ENCODE assay signal across 18 cellular contexts in genomic region chr16:200388-200787, GRCh38. TPM values are rescaled to one million over a fixed set of nuclear protein-coding genes. Genes with fewer than 3 reads are reported as not detected.
DNase-seq lines count a peak whose midpoint lies in the region; ATAC-seq, FAIRE-seq and TF ChIP-seq lines count a peak whose summit lies in the region.
"Had no signal": no experiment of that assay in that cellular context is flagged by ENCODE, and none has a peak within 500 bp of the region (broad histone marks: within the 10 kb centered on the region; RNA-seq: fewer than 3 reads in every experiment).

No MANE protein-coding gene starts in this region.

- peaks cover 5% of the 10 kb centered on the region; the same call in 1 of the 3 replicates for H3K4me1 ChIP-seq in A549
- H3K4me1 ChIP-seq in HEK293 (ENCODE audit: control insufficient read depth, insufficient read depth, low read length): no peaks in the 10 kb centered on the region
- H3K4me1 ChIP-seq: esophagus squamous epithelium had no signal

- no peak overlapping the region for H3K4me3 ChIP-seq in A549
- no peak overlapping the region for H3K4me3 ChIP-seq in HEK293 (ENCODE audit: low read depth, low read length)
- no peak overlapping the region for H3K4me3 ChIP-seq in foreskin fibroblast (ENCODE audit: low read depth in 1 of 2, low read length in 2 of 2)
- H3K4me3 ChIP-seq: esophagus squamous epithelium had no signal

- no peak for FAIRE-seq in A549 (lab: Jason Lieb, UNC)
- FAIRE-seq: A204.1, colon had no signal

- no peaks in the 10 kb centered on the region for H3K9me3 ChIP-seq in A549
- H3K9me3 ChIP-seq in HEK293 (ENCODE audit: control insufficient read depth, insufficient read depth, low read depth, low read length): no peaks in the 10 kb centered on the region
- H3K9me3 ChIP-seq: esophagus squamous epithelium, neutrophil had no signal

- peaks cover 81 to 84% of the 10 kb centered on the region in 2 experiments for H3K36me3 ChIP-seq in HEK293 (ENCODE audit: control insufficient read depth in 2 of 2, insufficient read depth in 1 of 2, low read length in 2 of 2)

- POLR2A ChIA-PET in A549 (lab: Yijun Ruan, JAX): interaction anchor here (0.7 kb wide), 1 partner anchor 15 kb away, joined by 8 read pairs; no protein-coding TSS in a partner anchor
- POLR2A ChIA-PET in HEK293 (lab: Yijun Ruan, JAX): no interaction called here

- DNase-seq in A549 (ENCODE audit: low read depth in 1 of 2, low spot score in 1 of 2) (no peak), T1000 (lab: John Stamatoyannopoulos, UW) (peak; percentile 39), foreskin fibroblast (peak; percentile 48 to 64), left colon (no peak), mesenteric fat pad (ENCODE audit: low spot score) (no peak), sciatic nerve (ENCODE audit: low spot score) (no peak)
- DNase-seq: activated CD8-positive, alpha-beta memory T cell treated with anti-CD3 and anti-CD28 coated beads, Interleukin-2, amount 50 U/mL, for 4 hours; esophagus squamous epithelium; MV-4-11 had no signal

- peak; percentile 67 to 73; a peak in 4 of 6 replicates for ATAC-seq in A549
- ATAC-seq in left colon: no peak
- no peak for ATAC-seq in HG02840 (IDR thresholded peaks at IDR 0.05; ENCODE audit: low FRiP score, unreplicated experiment)
- ATAC-seq in sciatic nerve: no peak
- ATAC-seq: activated naive CD4-positive, alpha-beta T cell treated with anti-CD3 and anti-CD28 coated beads, Interleukin-2, amount 50 U/mL, for 72 hours; WTC11 had no signal

- H3K27ac ChIP-seq in A549: 0 out of 6 replicates have a peak overlapping the region, but pooled peaks of 1 of the 2 experiments have one; percentile 4
- no peak overlapping the region for H3K27ac ChIP-seq in HEK293 (ENCODE audit: extremely low read depth, low read depth, low read length)
- H3K27ac ChIP-seq: esophagus squamous epithelium, neutrophil had no signal

- TF ChIP-seq EP300 in A549 (IDR thresholded peaks at IDR 0.05): no peak

- no peak overlapping the region for H3K4me2 ChIP-seq in A549

- TF ChIP-seq RAD21 in A549 (conservative IDR thresholded peaks at IDR 0.05 in 1 of 2, IDR thresholded peaks at IDR 0.05 in 1 of 2): no peak

- TF ChIP-seq CTCF in A549 (IDR thresholded peaks at IDR 0.05) (no peak), HEK293 (tag by site-specific recombination; IDR thresholded peaks at IDR 0.05) (no peak), foreskin fibroblast (IDR thresholded peaks at IDR 0.05; ENCODE audit: low read depth, low read length) (no peak)

- 96% methylated on average over 5 of the region's 5 CpGs for WGBS in A549 (ENCODE audit: missing lambda C conversion rate)

- intact Hi-C loops in left colon (cut with DNase I, micrococcal nuclease): no loop called here
- intact Hi-C loops in sciatic nerve (cut with DNase I): no loop called here

- CTCF ChIA-PET in A549 (lab: Yijun Ruan, JAX) (interaction anchor here (1.1 to 2.3 kb wide), 5 partner anchors 9 to 162 kb away, joined by 3 to 12 read pairs (median 7); partner anchors contain the start of gene HBQ1), HEK293 (lab: Yijun Ruan, JAX) (interaction anchor here (1.0 to 1.5 kb wide), 2 partner anchors 8 to 93 kb away, joined by 3 to 4 read pairs; no protein-coding TSS in a partner anchor)

- TF ChIP-seq POLR2A in A549 (IDR thresholded peaks at IDR 0.05; ENCODE audit: low read length): no peak

TF ChIP-seq in A549, 52 proteins besides CTCF, POLR2A, EP300 and RAD21 (continues in another document):
- no peak for TF ChIP-seq E2F6 (IDR thresholded peaks at IDR 0.05; ENCODE audit: borderline replicate concordance, low read depth)
- no peak for TF ChIP-seq ELK1 (IDR thresholded peaks at IDR 0.05; ENCODE audit: low read depth, low read length)
- TF ChIP-seq HOXB5 (CRISPR knock-in tag; IDR thresholded peaks at IDR 0.05): no peak
- TF ChIP-seq KDM1A (IDR thresholded peaks at IDR 0.05; ENCODE audit: low read depth): no peak
- TF ChIP-seq CHD2 (IDR thresholded peaks at IDR 0.05; ENCODE audit: low read length, partially characterized antibody): no peak
- no peak for TF ChIP-seq ZSCAN20 (CRISPR knock-in tag; IDR thresholded peaks at IDR 0.05)

TF ChIP-seq in HEK293, 187 proteins besides CTCF, POLR2A, EP300 and RAD21 (continues in another document):
- TF ChIP-seq ZNF621 (tag by site-specific recombination; IDR thresholded peaks at IDR 0.05) (no peak), ZSCAN5A (tag by site-specific recombination; IDR thresholded peaks at IDR 0.05) (no peak), ZNF223 (tag by site-specific recombination; IDR thresholded peaks at IDR 0.05) (no peak), GLI2 (tag by site-specific recombination; IDR thresholded peaks at IDR 0.05; ENCODE audit: borderline replicate concordance, low read depth) (peak; percentile 11; the same call in 1 of the 2 replicates), ZNF157 (tag by site-specific recombination; IDR thresholded peaks at IDR 0.05) (no peak), OVOL3 (tag by site-specific recombination; IDR thresholded peaks at IDR 0.05) (no peak), HIC1 (tag by site-specific recombination; IDR thresholded peaks at IDR 0.05) (peak; percentile 49; the same call in 1 of the 2 replicates), ZNF830 (tag by site-specific recombination; IDR thresholded peaks at IDR 0.05; ENCODE audit: low read depth) (no peak)

RNA-seq across cellular contexts. Expression of gene HBQ1, which starts 20.1 kb away (rescaled TPM):
- polyA plus RNA-seq in A549 (2011; rRNA removed): 2.0 and 2.3 TPM in 2 replicates
- polyA plus RNA-seq in A549 (2012; cell fraction: cytosol; rRNA removed): 13.0 and 19.4 TPM in 2 replicates
- polyA plus RNA-seq in A549 (2012; cell fraction: nucleus; rRNA removed): 13.2 and 19.5 TPM in 2 replicates
- 2.8 to 4.7 TPM (median 3.2 TPM) in 3 replicates for polyA plus RNA-seq in A549 (2017; fragmentation: RNase III; extraction: RNeasy Plus Mini Kit Qiagen cat#74134 plus additional on column Dnase treatment)
- polyA minus RNA-seq in A549 (2011; rRNA and poly(A)+ RNA removed): not detected in 2 replicates
- not detected for total RNA-seq in left colon
- total RNA-seq in mesenteric fat pad: not detected
- total RNA-seq in sciatic nerve: 3.2 TPM
- total RNA-seq: esophagus squamous epithelium, OCI-LY7, subcutaneous adipose tissue had no signal

RNA-seq across cellular contexts. Expression of gene HBA1, which starts 23.9 kb away (rescaled TPM):
- polyA plus RNA-seq in A549 (2011; rRNA removed) (not detected in 2 replicates), A549 (2017; fragmentation: RNase III; extraction: RNeasy Plus Mini Kit Qiagen cat#74134 plus additional on column Dnase treatment) (0.51 to 1.3 TPM (median 0.58 TPM) in 3 replicates)
- 1.8 and 2.7 TPM in 2 replicates for polyA plus RNA-seq in A549 (2012; cell fraction: cytosol; rRNA removed)
- polyA plus RNA-seq in A549 (2012; cell fraction: nucleus; rRNA removed): 1.2 and 2.6 TPM in 2 replicates
- polyA minus RNA-seq in A549 (2011; rRNA and poly(A)+ RNA removed): 0.74 TPM in 1 of 2 replicates, not detected in the other
- total RNA-seq in left colon (10 to 100 TPM in 1 of 2 donors, 1 to 10 TPM in 1; 2.4 to 20.8 TPM), mesenteric fat pad (275 TPM), sciatic nerve (11,060 TPM)
- total RNA-seq: activated naive CD4-positive, alpha-beta T cell treated with anti-CD3 and anti-CD28 coated beads, Interleukin-2, amount 50 U/mL, for 72 hours; OCI-LY7 had no signal

RNA-seq across cellular contexts. Expression of gene HBA2, which starts 27.7 kb away (rescaled TPM):
- polyA plus RNA-seq in A549 (2011; rRNA removed): 0.20 and 0.26 TPM in 2 replicates
- 0.30 and 0.36 TPM in 2 replicates for polyA plus RNA-seq in A549 (2012; cell fraction: cytosol; rRNA removed)
- 0.30 TPM in 1 of 2 replicates, not detected in the other for polyA plus RNA-seq in A549 (2012; cell fraction: nucleus; rRNA removed)
- 0.23 to 0.68 TPM in 2 of 3 replicates, not detected in the other for polyA plus RNA-seq in A549 (2017; fragmentation: RNase III; extraction: RNeasy Plus Mini Kit Qiagen cat#74134 plus additional on column Dnase treatment)
- polyA minus RNA-seq in A549 (2011; rRNA and poly(A)+ RNA removed): not detected in 2 replicates
- total RNA-seq in left colon: 10 to 100 TPM in 1 of 2 donors, 1 to 10 TPM in 1; 4.9 to 14.0 TPM
- 248 TPM for total RNA-seq in mesenteric fat pad
- 11,939 TPM for total RNA-seq in sciatic nerve
- total RNA-seq: activated naive CD4-positive, alpha-beta T cell treated with anti-CD3 and anti-CD28 coated beads, Interleukin-2, amount 50 U/mL, for 72 hours; OCI-LY7 had no signal

RNA-seq across cellular contexts. Expression of gene LUC7L, which starts 28.9 kb away (rescaled TPM):
- polyA plus RNA-seq in A549 (2011; rRNA removed): 34.5 and 51.6 TPM in 2 replicates
- 45.9 and 55.0 TPM in 2 replicates for polyA plus RNA-seq in A549 (2012; cell fraction: cytosol; rRNA removed)
- polyA plus RNA-seq in A549 (2012; cell fraction: nucleus; rRNA removed): 80.6 and 110 TPM in 2 replicates
- 64.5 to 67.6 TPM (median 65.3 TPM) in 3 replicates for polyA plus RNA-seq in A549 (2017; fragmentation: RNase III; extraction: RNeasy Plus Mini Kit Qiagen cat#74134 plus additional on column Dnase treatment)
- 18.3 and 19.5 TPM in 2 replicates for polyA minus RNA-seq in A549 (2011; rRNA and poly(A)+ RNA removed)
- 10 to 100 TPM; 46.5 to 48.9 TPM for total RNA-seq in left colon
- 56.7 TPM for total RNA-seq in mesenteric fat pad
- 102 TPM for total RNA-seq in sciatic nerve

RNA-seq across cellular contexts. Expression of gene FAM234A, which starts 34.2 kb away (rescaled TPM):
- polyA plus RNA-seq in A549 (2011; rRNA removed) (25.6 and 27.4 TPM in 2 replicates), A549 (2017; fragmentation: RNase III; extraction: RNeasy Plus Mini Kit Qiagen cat#74134 plus additional on column Dnase treatment) (52.3 to 54.9 TPM (median 53.3 TPM) in 3 replicates)
- polyA plus RNA-seq in A549 (2012; cell fraction: cytosol; rRNA removed): 29.6 and 39.0 TPM in 2 replicates
- 68.8 and 72.2 TPM in 2 replicates for polyA plus RNA-seq in A549 (2012; cell fraction: nucleus; rRNA removed)
- 16.2 and 22.4 TPM in 2 replicates for polyA minus RNA-seq in A549 (2011; rRNA and poly(A)+ RNA removed)
- total RNA-seq in left colon (100 to 1,000 TPM; 100 to 135 TPM), mesenteric fat pad (90.6 TPM), sciatic nerve (129 TPM)

Comparison
In these comparisons a context has a peak if more than half of its experiments do, and no peak if none do; other contexts are left out.
1. ATAC-seq: peak in A549 (2 of 2); none in left colon (single experiment), HG02840 (single experiment) and sciatic nerve (single experiment).
2. DNase-seq: peak in T1000 (single experiment) and foreskin fibroblast (2 of 2); none in A549 (0 of 2), left colon (0 of 2), mesenteric fat pad (single experiment) and sciatic nerve (single experiment).